10 cellular contexts compared by ENCODE assay signal in the genomic region with DNA sequence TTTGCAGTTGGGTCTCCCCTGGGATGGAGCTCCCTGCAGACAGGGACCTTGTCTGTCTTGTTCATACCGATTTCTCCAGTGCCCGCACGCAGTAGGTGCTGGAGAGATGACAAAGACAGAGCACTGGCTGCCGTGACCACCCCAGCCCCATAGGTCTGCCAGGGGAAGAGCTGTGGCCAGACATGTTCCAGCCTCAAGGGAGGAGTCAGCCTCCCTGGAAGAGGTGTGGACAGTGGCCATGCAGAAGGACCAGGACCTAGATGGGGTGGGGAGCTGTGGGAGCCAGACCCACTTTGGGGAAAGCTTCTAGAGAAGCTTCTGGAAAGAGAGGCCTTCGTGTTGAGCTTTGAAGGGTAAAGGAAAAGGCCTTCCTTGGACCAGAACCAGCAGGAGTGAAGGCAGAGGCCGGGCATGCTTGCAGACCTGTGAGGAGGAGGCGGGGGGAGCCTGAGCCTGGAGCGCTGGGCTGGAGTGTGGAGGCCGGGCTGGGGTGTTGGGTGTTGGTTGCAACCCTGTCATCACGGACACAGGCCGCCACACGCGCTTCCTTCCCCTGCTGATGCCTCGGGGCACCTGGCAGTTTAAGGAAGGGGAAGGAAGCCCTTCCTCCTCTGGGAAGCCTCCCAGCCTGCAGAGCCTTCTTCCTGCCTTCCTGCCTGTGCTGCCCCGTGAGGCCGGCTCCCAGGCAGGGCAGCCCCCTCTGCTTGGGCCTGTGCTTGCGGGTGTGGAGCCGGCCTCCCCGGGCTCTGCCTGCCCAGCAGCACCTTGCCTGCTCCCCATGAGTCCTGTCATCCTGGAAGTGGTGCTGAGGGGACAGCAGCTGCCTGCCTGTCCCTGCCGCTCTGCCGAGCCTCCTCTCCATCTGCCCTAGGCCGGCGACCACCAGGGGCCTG. TPM values are rescaled to one million over a fixed set of nuclear protein-coding genes. Genes with fewer than 3 reads are reported as not detected.
DNase-seq lines count a peak whose midpoint lies in the region; ATAC-seq, FAIRE-seq and TF ChIP-seq lines count a peak whose summit lies in the region.
"Had no signal": no experiment of that assay in that cellular context is flagged by ENCODE, and none has a peak within 500 bp of the region (broad histone marks: within the 10 kb centered on the region; RNA-seq: fewer than 3 reads in every experiment).

No MANE protein-coding gene starts in this region.

- no peaks in the 10 kb centered on the region for H3K9me3 ChIP-seq in Karpas-422 (ENCODE audit: low read length)
- no peaks in the 10 kb centered on the region for H3K9me3 ChIP-seq in mucosa of descending colon

- peak overlapping the region; percentile 22; the same call in 1 of the 2 replicates for H3K4me3 ChIP-seq in Karpas-422 (ENCODE audit: low read length)
- no peak overlapping the region for H3K4me3 ChIP-seq in bronchial epithelial cell (ENCODE audit: low read depth, low read length)
- no peak overlapping the region for H3K4me3 ChIP-seq in mucosa of descending colon

- peak; percentile 63 for DNase-seq in CD1c-positive myeloid dendritic cell (ENCODE audit: extremely low spot score)
- DNase-seq in Karpas-422, result peak; percentile 42
- DNase-seq in bronchial epithelial cell (ENCODE audit: low read depth), result peak; percentile 64
- peak in 2 of 3 donors; percentile 29 to 77 for DNase-seq in mucosa of descending colon
- DNase-seq in NCI-H128 (lab: John Stamatoyannopoulos, UW; ENCODE audit: unreplicated experiment), result no peak
- no peak for DNase-seq in DMS 273 (lab: John Stamatoyannopoulos, UW; ENCODE audit: unreplicated experiment)
- no peak for DNase-seq in NCI-H2029 treated with DMSO at 0.1 percent for 48 hours (lab: John Stamatoyannopoulos, UW)
- DNase-seq: stimulated activated CD4-positive, alpha-beta T cell treated with anti-CD3 and anti-CD28 coated beads, Interleukin-4, amount 100 ng/mL, for 1 hour had no signal

- peak overlapping the region; percentile 97 for H3K27ac ChIP-seq in Karpas-422 (ENCODE audit: low read length)

- H3K36me3 ChIP-seq in Karpas-422 (ENCODE audit: insufficient read depth, low read length), result no peaks in the 10 kb centered on the region
- H3K36me3 ChIP-seq in bronchial epithelial cell (ENCODE audit: control insufficient read depth, insufficient read depth, low read length), result peaks cover 10% of the 10 kb centered on the region
- no peaks in the 10 kb centered on the region for H3K36me3 ChIP-seq in mucosa of descending colon (ENCODE audit: low read depth)

- no peaks in the 10 kb centered on the region for H3K9me2 ChIP-seq in Karpas-422 (replicated peaks; ENCODE audit: insufficient read depth, low read length)

- TF ChIP-seq CTCF in bronchial epithelial cell (IDR thresholded peaks at IDR 0.05; ENCODE audit: insufficient read depth, low read length, severe bottlenecking) (no peak), mucosa of descending colon (IDR thresholded peaks at IDR 0.05) (no peak)

- peaks cover 74% of the 10 kb centered on the region for H3K79me2 ChIP-seq in Karpas-422 (ENCODE audit: low read length)

- H3K4me2 ChIP-seq in Karpas-422 (ENCODE audit: low read depth, low read length, poor library complexity, severe bottlenecking), result peak overlapping the region; percentile 72

- H3K27me3 ChIP-seq in Karpas-422 (ENCODE audit: low read length) (no peaks in the 10 kb centered on the region), bronchial epithelial cell (ENCODE audit: control insufficient read depth, insufficient read depth, low read length) (no peaks in the 10 kb centered on the region)

- peak overlapping the region; percentile 98 for H3K9ac ChIP-seq in Karpas-422 (ENCODE audit: low read length)

- FAIRE-seq in bronchial epithelial cell (lab: Jason Lieb, UNC), result no peak

- H3K4me1 ChIP-seq in Karpas-422 (ENCODE audit: low read length), result peaks cover 95% of the 10 kb centered on the region
- H3K4me1 ChIP-seq in mucosa of descending colon (ENCODE audit: low read depth), result peaks cover 3% of the 10 kb centered on the region

- ATAC-seq in mucosa of descending colon, result no peak
- no peak for ATAC-seq in HG03354 (IDR thresholded peaks at IDR 0.05; ENCODE audit: poor library complexity, severe bottlenecking, unreplicated experiment)
- ATAC-seq: HCT116 had no signal

- peaks cover 10% of the 10 kb centered on the region; the same call in 1 of the 2 replicates for H4K20me1 ChIP-seq in Karpas-422 (ENCODE audit: insufficient read depth, low read depth, low read length)

- intact Hi-C loops in mucosa of descending colon (cut with DNase I, micrococcal nuclease), result no loop called here

- H2AFZ ChIP-seq in Karpas-422 (ENCODE audit: low read length), result no peak overlapping the region

RNA-seq across cellular contexts. Expression of a gene that starts 12.3 kb away (rescaled TPM):
- 21.7 and 54.2 TPM in 2 replicates for total RNA-seq in Karpas-422 (2014; rRNA removed; shearing (Covaris generic); ENCODE audit: low replicate concordance)
- total RNA-seq in bronchial epithelial cell, result 2.9 and 3.4 TPM in 2 replicates
- 1 to 10 TPM; 2.3 to 4.7 (median 4.4) TPM for total RNA-seq in mucosa of descending colon

Comparison
In these comparisons a context has a peak if more than half of its experiments do, and no peak if none do; other contexts are left out.
1. DNase-seq: peak in CD1c-positive myeloid dendritic cell (single experiment), Karpas-422 (single experiment), bronchial epithelial cell (single experiment) and mucosa of descending colon (2 of 3); none in NCI-H128 (single experiment), DMS 273 (single experiment) and NCI-H2029 treated with DMSO at 0.1 percent for 48 hours (single experiment).